17 cellular contexts compared by ENCODE assay signal in genomic region chr16:3859875-3860274, GRCh38. TPM values are rescaled to one million over a fixed set of nuclear protein-coding genes. Genes with fewer than 3 reads are reported as not detected.
DNase-seq lines count a peak whose midpoint lies in the region; ATAC-seq and TF ChIP-seq lines count a peak whose summit lies in the region.
"Had no signal": no experiment of that assay in that cellular context is flagged by ENCODE, and none has a peak within 500 bp of the region (broad histone marks: within the 10 kb centered on the region; RNA-seq: fewer than 3 reads in every experiment).

No MANE protein-coding gene starts in this region.

- no peaks in the 10 kb centered on the region for H3K9me3 Mint-ChIP-seq in memory B cell
- H3K9me3 Mint-ChIP-seq in stimulated activated naive B cell treated with anti-CD40 and anti-IgM and Interleukin-4, amounts not matched to agents 10 μg/mL and 1 μg/mL and 100 μg/mL, for 72 hours, result no peaks in the 10 kb centered on the region
- H3K9me3 Mint-ChIP-seq in activated naive CD4-positive, alpha-beta T cell treated with anti-CD3 and anti-CD28 coated beads for 36 hours, result no peaks in the 10 kb centered on the region

- no peak for TF ChIP-seq CTCF in GM10248 (IDR thresholded peaks at IDR 0.05; ENCODE audit: control extremely low read depth, extremely low read depth, low read depth, missing control alignments)

- POLR2A ChIA-PET in GM10248 (lab: Yijun Ruan, JAX), result no interaction called here

- DNase-seq in D341Med (ENCODE audit: low spot score) (peak; percentile 51), NCI-H524 (lab: John Stamatoyannopoulos, UW) (peak; percentile 80 to 88), memory B cell (ENCODE audit: low spot score in 2 of 2) (no peak), GM10248 (ENCODE audit: extremely low spot score) (no peak), NCI-H1930 (lab: John Stamatoyannopoulos, UW) (no peak)
- no peak for DNase-seq in stimulated activated naive B cell treated with anti-CD40 and anti-IgM and Interleukin-4, amounts not matched to agents 10 μg/mL and 1 μg/mL and 100 μg/mL, for 72 hours
- DNase-seq in activated naive CD4-positive, alpha-beta T cell treated with anti-CD3 and anti-CD28 coated beads for 36 hours, result no peak
- DNase-seq: COR-L47, DMS79, GM23248, KBM-7, NCI-H1092 treated with DMSO at 0.1 percent for 48 hours, NCI-H1694, NCI-H446 treated with DMSO at 0.1 percent for 48 hours, OCI-M1, SW 1271 had no signal

- H3K4me1 Mint-ChIP-seq in memory B cell, result peaks cover 68% of the 10 kb centered on the region
- peaks cover 66 to 89% of the 10 kb centered on the region in 2 donors for H3K4me1 Mint-ChIP-seq in stimulated activated naive B cell treated with anti-CD40 and anti-IgM and Interleukin-4, amounts not matched to agents 10 μg/mL and 1 μg/mL and 100 μg/mL, for 72 hours
- H3K4me1 Mint-ChIP-seq in activated naive CD4-positive, alpha-beta T cell treated with anti-CD3 and anti-CD28 coated beads for 36 hours (ENCODE audit: low read depth), result peaks cover 72% of the 10 kb centered on the region

- peak overlapping the region; percentile 85 for H3K27ac Mint-ChIP-seq in memory B cell
- H3K27ac Mint-ChIP-seq in stimulated activated naive B cell treated with anti-CD40 and anti-IgM and Interleukin-4, amounts not matched to agents 10 μg/mL and 1 μg/mL and 100 μg/mL, for 72 hours, result peak overlapping the region; percentile 65
- H3K27ac Mint-ChIP-seq in activated naive CD4-positive, alpha-beta T cell treated with anti-CD3 and anti-CD28 coated beads for 36 hours, result no peak overlapping the region

- no peak overlapping the region for H3K4me3 Mint-ChIP-seq in memory B cell
- peak overlapping the region in 1 of 2 donors; percentile 28 for H3K4me3 Mint-ChIP-seq in stimulated activated naive B cell treated with anti-CD40 and anti-IgM and Interleukin-4, amounts not matched to agents 10 μg/mL and 1 μg/mL and 100 μg/mL, for 72 hours
- no peak overlapping the region for H3K4me3 Mint-ChIP-seq in activated naive CD4-positive, alpha-beta T cell treated with anti-CD3 and anti-CD28 coated beads for 36 hours

- peaks cover 2% of the 10 kb centered on the region for H3K36me3 Mint-ChIP-seq in memory B cell
- peaks cover 2 to 10% of the 10 kb centered on the region in 2 donors for H3K36me3 Mint-ChIP-seq in stimulated activated naive B cell treated with anti-CD40 and anti-IgM and Interleukin-4, amounts not matched to agents 10 μg/mL and 1 μg/mL and 100 μg/mL, for 72 hours
- H3K36me3 Mint-ChIP-seq in activated naive CD4-positive, alpha-beta T cell treated with anti-CD3 and anti-CD28 coated beads for 36 hours (ENCODE audit: low read depth), result peaks cover 2% of the 10 kb centered on the region

- H3K27me3 Mint-ChIP-seq in memory B cell, result no peaks in the 10 kb centered on the region
- no peaks in the 10 kb centered on the region for H3K27me3 Mint-ChIP-seq in stimulated activated naive B cell treated with anti-CD40 and anti-IgM and Interleukin-4, amounts not matched to agents 10 μg/mL and 1 μg/mL and 100 μg/mL, for 72 hours
- no peaks in the 10 kb centered on the region for H3K27me3 Mint-ChIP-seq in activated naive CD4-positive, alpha-beta T cell treated with anti-CD3 and anti-CD28 coated beads for 36 hours (ENCODE audit: low read depth)

- intact Hi-C loops in activated naive CD4-positive, alpha-beta T cell treated with anti-CD3 and anti-CD28 coated beads for 36 hours (cut with micrococcal nuclease), result no loop called here

- peak; percentile 24 for ATAC-seq in memory B cell (ENCODE audit: low read depth)
- ATAC-seq in stimulated activated naive B cell treated with anti-CD40 and anti-IgM and Interleukin-4, amounts not matched to agents 10 μg/mL and 1 μg/mL and 100 μg/mL, for 72 hours (replicated peaks), result no peak
- ATAC-seq: HCT116 had no signal

- CTCF ChIA-PET in GM10248 (lab: Yijun Ruan, JAX), result interaction anchor here (2.8 kb wide), 1 partner anchor 11 kb away, joined by 10 read pairs; no protein-coding TSS in a partner anchor
- CTCF ChIA-PET in activated naive CD4-positive, alpha-beta T cell treated with anti-CD3 and anti-CD28 coated beads for 36 hours (lab: Charles Lee), result no interaction called here

RNA-seq across cellular contexts. Expression of gene CREBBP, which starts 20.6 kb away (rescaled TPM):
- 10 to 100 TPM; 29.9 to 33.0 TPM for total RNA-seq in activated naive CD4-positive, alpha-beta T cell treated with anti-CD3 and anti-CD28 coated beads for 36 hours

Comparison
In these comparisons a context has a peak if more than half of its experiments do, and no peak if none do; other contexts are left out.
1. DNase-seq: peak in D341Med (single experiment) and NCI-H524 (2 of 2); none in memory B cell (0 of 2), stimulated activated naive B cell treated with anti-CD40 and anti-IgM and Interleukin-4, amounts not matched to agents 10 μg/mL and 1 μg/mL and 100 μg/mL, for 72 hours (single experiment), GM10248 (single experiment), NCI-H1930 (0 of 2) and activated naive CD4-positive, alpha-beta T cell treated with anti-CD3 and anti-CD28 coated beads for 36 hours (single experiment).